ENCODE assay signal across 6 cellular contexts in the genomic region with DNA sequence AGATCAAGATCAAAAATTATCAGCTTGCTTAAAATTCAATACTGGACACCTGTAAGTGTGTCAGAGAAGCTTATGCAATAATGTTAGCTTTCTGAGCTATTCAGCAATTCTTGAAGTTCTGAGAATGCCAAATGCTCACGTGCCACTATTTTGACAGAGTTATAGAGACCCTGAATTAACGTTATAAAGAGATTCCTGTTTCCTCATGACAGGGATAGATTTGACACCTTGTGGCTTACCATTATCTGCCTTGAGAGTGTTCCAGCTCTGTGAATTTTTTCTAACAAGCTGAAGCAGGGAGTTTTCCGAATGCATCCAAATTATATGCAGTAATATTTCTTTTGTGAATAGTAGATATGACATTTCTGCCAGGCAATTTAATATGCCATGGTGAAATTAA.
"Had no signal": no experiment of that assay in that cellular context is flagged by ENCODE, and none has a peak within 500 bp of the region (broad histone marks: within the 10 kb centered on the region; RNA-seq: fewer than 3 reads in every experiment).

No MANE protein-coding gene starts in this region.

- DNase-seq: IMR-90, KBM-7, KG1 had no signal

- H3K27ac ChIP-seq: HL-60 had no signal

- H3K4me3 ChIP-seq: K562 had no signal

- ATAC-seq: HepG2, K562 had no signal
